ENCODE assay signal across 11 cellular contexts in the genomic region with DNA sequence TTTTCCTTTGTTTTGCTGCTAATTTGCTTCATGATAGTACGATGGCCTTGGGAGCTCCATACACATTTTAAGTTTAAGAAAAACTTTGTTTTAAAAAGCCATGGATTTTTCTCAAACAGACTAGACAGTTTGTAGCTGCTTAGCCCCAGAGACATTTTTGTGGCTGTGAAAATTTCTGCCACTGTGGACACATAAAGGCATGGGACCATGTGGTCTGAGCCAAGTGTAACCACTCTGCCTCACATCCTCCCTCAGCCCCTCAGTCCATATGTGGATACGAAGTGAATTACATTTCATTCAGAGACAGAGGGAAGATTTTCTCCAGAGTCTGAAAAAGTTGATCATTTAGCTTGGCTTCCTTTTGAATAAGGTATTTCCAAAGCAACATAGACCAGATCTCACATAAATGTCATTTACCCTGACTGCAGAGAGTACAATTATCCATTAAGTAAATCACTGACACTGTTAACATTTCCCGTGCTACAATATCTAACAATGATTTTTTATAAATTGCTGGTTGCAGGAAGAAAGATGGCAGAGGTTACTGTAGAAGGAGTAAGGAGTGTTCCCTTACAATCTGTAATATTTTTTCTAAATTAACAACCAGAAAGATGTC.
DNase-seq lines count a peak whose midpoint lies in the region; ATAC-seq, FAIRE-seq and TF ChIP-seq lines count a peak whose summit lies in the region.
"Had no signal": no experiment of that assay in that cellular context is flagged by ENCODE, and none has a peak within 500 bp of the region (broad histone marks: within the 10 kb centered on the region; RNA-seq: fewer than 3 reads in every experiment).

No MANE protein-coding gene starts in this region.

- H4K20me1 ChIP-seq in SK-N-SH (ENCODE audit: insufficient read depth) = no peaks in the 10 kb centered on the region

- no peaks in the 10 kb centered on the region for H3K9me3 ChIP-seq in SK-N-SH
- no peaks in the 10 kb centered on the region for H3K9me3 ChIP-seq in sigmoid colon
- H3K9me3 ChIP-seq in pancreas = no peaks in the 10 kb centered on the region

- 59% methylated on average over 3 of the region's 3 CpGs for WGBS in SK-N-SH (ENCODE audit: low lambda C conversion rate)
- WGBS in sigmoid colon, 2 donors = 76 to 77% methylated on average over 3 of the region's 3 CpGs
- 75 to 78% methylated on average over 3 of the region's 3 CpGs for WGBS in pancreas, 2 donors

- intact Hi-C loops in sigmoid colon (cut with DNase I) = loop anchor here (5.0 kb wide), 1 partner anchor 81 kb away; no protein-coding TSS in a partner anchor
- intact Hi-C loops in pancreas (cut with DNase I) = no loop called here

- peak overlapping the region; percentile 82 for H2AFZ ChIP-seq in SK-N-SH (ENCODE audit: low read depth)

- CTCF ChIA-PET in BJ (lab: Yijun Ruan, JAX) = no interaction called here
- CTCF ChIA-PET in SK-N-SH (lab: Yijun Ruan, JAX) = interaction anchor here (0.9 to 1.4 kb wide), 4 partner anchors 10 to 83 kb away, joined by 3 read pairs; no protein-coding TSS in a partner anchor
- CTCF ChIA-PET in activated CD8-positive, alpha-beta T cell treated with anti-CD3 and anti-CD28 coated beads, Interleukin-2, amount 10 ng/mL, durations not matched to agents 7 days and 5 days (lab: Charles Lee) = interaction anchor here (1.2 to 1.5 kb wide), 2 partner anchors 14 to 90 kb away, joined by 3 read pairs; no protein-coding TSS in a partner anchor

- H3K27me3 Mint-ChIP-seq in activated CD8-positive, alpha-beta T cell treated with anti-CD3 and anti-CD28 coated beads, Interleukin-2, amount 10 ng/mL, durations not matched to agents 7 days and 5 days (ENCODE audit: low read depth) = no peaks in the 10 kb centered on the region

- H3K36me3 ChIP-seq in BJ (ENCODE audit: control insufficient read depth, insufficient read depth, low read length) = no peaks in the 10 kb centered on the region
- H3K36me3 ChIP-seq in SK-N-SH (replicated peaks in 1 of 2; ENCODE audit: control insufficient read depth in 1 of 2, insufficient read depth in 2 of 2, low read length in 1 of 2) = no peaks in the 10 kb centered on the region
- no peaks in the 10 kb centered on the region for H3K36me3 ChIP-seq in sigmoid colon
- no peaks in the 10 kb centered on the region for H3K36me3 ChIP-seq in pancreas

- TF ChIP-seq POLR2A in sigmoid colon (IDR thresholded peaks at IDR 0.05) = no peak

- POLR2A ChIA-PET in BJ (lab: Charles Lee) (interaction anchor here (0.6 to 1.0 kb wide), 3 partner anchors 13 to 405 kb away, joined by 3 to 6 read pairs (median 3); no protein-coding TSS in a partner anchor), SK-N-SH (lab: Yijun Ruan, JAX) (no interaction called here)
- POLR2A ChIA-PET in activated CD8-positive, alpha-beta T cell treated with anti-CD3 and anti-CD28 coated beads, Interleukin-2, amount 10 ng/mL, durations not matched to agents 7 days and 5 days (lab: Charles Lee) = no interaction called here

- H3K4me3 Mint-ChIP-seq in activated CD8-positive, alpha-beta T cell treated with anti-CD3 and anti-CD28 coated beads, Interleukin-2, amount 10 ng/mL, durations not matched to agents 7 days and 5 days = no peak overlapping the region

- no peak overlapping the region for H3K27ac Mint-ChIP-seq in activated CD8-positive, alpha-beta T cell treated with anti-CD3 and anti-CD28 coated beads, Interleukin-2, amount 10 ng/mL, durations not matched to agents 7 days and 5 days

- peaks cover 0 to 38% of the 10 kb centered on the region in 2 experiments; a peak in 3 of 4 replicates for H3K4me1 ChIP-seq in SK-N-SH (ENCODE audit: control insufficient read depth in 1 of 2, insufficient read depth in 2 of 2, low read depth in 1 of 2, low read length in 1 of 2)
- H3K4me1 ChIP-seq in sigmoid colon = peaks cover 0 to 48% (median 39%) of the 10 kb centered on the region in 4 donors
- no peaks in the 10 kb centered on the region for H3K4me1 ChIP-seq in pancreas

- no peak for FAIRE-seq in pancreas (lab: Jason Lieb, UNC)

- H3K27me3 ChIP-seq in BJ (ENCODE audit: control insufficient read depth, insufficient read depth, low read length) (no peaks in the 10 kb centered on the region), SK-N-SH (ENCODE audit: insufficient read depth) (no peaks in the 10 kb centered on the region), sigmoid colon (no peaks in the 10 kb centered on the region), pancreas (no peaks in the 10 kb centered on the region)

- peak overlapping the region; percentile 55 to 97; a peak in 3 of 4 replicates for H3K27ac ChIP-seq in SK-N-SH (ENCODE audit: low read depth in 2 of 2, low read length in 1 of 2)
- H3K27ac ChIP-seq in sigmoid colon = peak overlapping the region; percentile 46 to 87 (median 57)
- peak overlapping the region in 1 of 4 donors; percentile 19 for H3K27ac ChIP-seq in pancreas

- ATAC-seq in activated CD8-positive, alpha-beta T cell treated with anti-CD3 and anti-CD28 coated beads, Interleukin-2, amount 10 ng/mL, durations not matched to agents 7 days and 5 days = no peak
- ATAC-seq in pancreas = no peak

- DNase-seq in BJ (ENCODE audit: low read depth) = no peak
- no peak for DNase-seq in SK-N-SH
- peak; percentile 58 for DNase-seq in glomerular visceral epithelial cell (ENCODE audit: extremely low spot score)
- no peak for DNase-seq in sigmoid colon
- DNase-seq in activated CD8-positive, alpha-beta T cell treated with anti-CD3 and anti-CD28 coated beads, Interleukin-2, amount 10 ng/mL, durations not matched to agents 7 days and 5 days = no peak
- no peak for DNase-seq in NCI-H526 treated with DMSO at 0.1 percent for 48 hours (lab: John Stamatoyannopoulos, UW)
- no peak for DNase-seq in activated naive CD4-positive, alpha-beta T cell treated with anti-CD3 and anti-CD28 coated beads, Interleukin-2, amount 50 U/mL, for 16 hours
- no peak for DNase-seq in pancreas
- DNase-seq: activated CD8-positive, alpha-beta memory T cell treated with anti-CD3 and anti-CD28 coated beads, Interleukin-2, amount 50 U/mL, for 48 hours; erythroblast; NCI-H2081 had no signal

- TF ChIP-seq RAD21 in SK-N-SH (IDR thresholded peaks at IDR 0.05; ENCODE audit: low read length) = no peak

- H3F3A ChIP-seq in SK-N-SH (replicated peaks; ENCODE audit: insufficient read depth) = peaks cover 44% of the 10 kb centered on the region

- H3K4me1 Mint-ChIP-seq in activated CD8-positive, alpha-beta T cell treated with anti-CD3 and anti-CD28 coated beads, Interleukin-2, amount 10 ng/mL, durations not matched to agents 7 days and 5 days (ENCODE audit: low read depth) = no peaks in the 10 kb centered on the region

- peak overlapping the region; percentile 16 for H3K4me3 ChIP-seq in BJ (ENCODE audit: low read depth, low read length)
- H3K4me3 ChIP-seq in SK-N-SH (ENCODE audit: low read depth in 2 of 2, low read length in 1 of 2) = peak overlapping the region in 1 of 2 experiments; percentile 9; a peak in 1 of 4 replicates
- peak overlapping the region in 1 of 4 donors; percentile 5 for H3K4me3 ChIP-seq in sigmoid colon
- no peak overlapping the region for H3K4me3 ChIP-seq in pancreas

- H3K9ac ChIP-seq in SK-N-SH = peak overlapping the region; percentile 77

- no peaks in the 10 kb centered on the region for H3K9me3 Mint-ChIP-seq in activated CD8-positive, alpha-beta T cell treated with anti-CD3 and anti-CD28 coated beads, Interleukin-2, amount 10 ng/mL, durations not matched to agents 7 days and 5 days (ENCODE audit: insufficient read depth)

- TF ChIP-seq CTCF in BJ (IDR thresholded peaks at IDR 0.05; ENCODE audit: insufficient read depth, low read depth, low read length) (no peak), SK-N-SH (IDR thresholded peaks at IDR 0.05) (no peak), sigmoid colon (IDR thresholded peaks at IDR 0.05) (no peak), pancreas (IDR thresholded peaks at IDR 0.05) (no peak)

- H3K36me3 Mint-ChIP-seq in activated CD8-positive, alpha-beta T cell treated with anti-CD3 and anti-CD28 coated beads, Interleukin-2, amount 10 ng/mL, durations not matched to agents 7 days and 5 days (ENCODE audit: low read depth) = no peaks in the 10 kb centered on the region

- H3K79me2 ChIP-seq in SK-N-SH (ENCODE audit: insufficient read depth) = no peaks in the 10 kb centered on the region

- TF ChIP-seq EP300 in SK-N-SH (IDR thresholded peaks at IDR 0.05; ENCODE audit: borderline replicate concordance in 1 of 2, low read depth in 1 of 2, low read length in 1 of 2) (peak in 1 of 2 experiments; percentile 34; a peak in 2 of 4 replicates), sigmoid colon (IDR thresholded peaks at IDR 0.05) (peak in 1 of 4 donors; percentile 48)

- peak overlapping the region; percentile 49 for H3K4me2 ChIP-seq in SK-N-SH

- no peaks in the 10 kb centered on the region for H3K9me2 ChIP-seq in SK-N-SH

TF ChIP-seq in SK-N-SH, 30 proteins besides CTCF, POLR2A, EP300 and RAD21:
- TF ChIP-seq MEF2A (IDR thresholded peaks at IDR 0.05; ENCODE audit: borderline replicate concordance, low read depth) (no peak), TCF12 (IDR thresholded peaks at IDR 0.05) (peak; percentile 8; the same call in 1 of the 2 replicates)
- TF ChIP-seq, protein P1, sequence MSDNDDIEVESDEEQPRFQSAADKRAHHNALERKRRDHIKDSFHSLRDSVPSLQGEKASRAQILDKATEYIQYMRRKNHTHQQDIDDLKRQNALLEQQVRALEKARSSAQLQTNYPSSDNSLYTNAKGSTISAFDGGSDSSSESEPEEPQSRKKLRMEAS (IDR thresholded peaks at IDR 0.05; ENCODE audit: low read depth) = 0 out of 2 replicates have a peak, but pooled peaks have one; percentile 9
TF ChIP-seq in SK-N-SH: peak in this region for 2.
